2 cellular contexts compared by ENCODE assay signal in the genomic region with DNA sequence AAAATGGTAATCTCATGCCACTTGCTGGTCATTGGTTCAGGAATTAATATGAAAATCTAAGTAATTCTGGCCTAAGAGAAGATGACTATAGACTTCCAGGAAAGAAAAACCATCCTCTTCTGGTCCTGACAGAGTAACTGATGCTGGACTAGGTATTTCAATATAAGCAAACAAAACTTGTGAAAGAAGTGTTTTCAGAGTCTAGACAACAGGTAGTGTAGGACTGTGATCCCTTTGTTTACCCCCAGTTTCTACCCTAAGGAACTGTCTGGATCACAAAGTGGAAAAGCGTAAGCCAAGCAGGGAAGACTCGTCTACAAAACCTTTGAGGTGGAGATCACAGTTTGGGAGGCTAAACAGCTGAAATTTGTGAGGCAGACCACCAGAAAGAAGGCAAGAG.
A peak's percentile ranks its signal among the peaks of the same experiment; 100 is the strongest.
TF ChIP-seq lines count a peak whose summit lies in the region.

No MANE protein-coding gene starts in this region.

TF ChIP-seq in H1, 55 proteins besides CTCF, POLR2A, EP300 and RAD21:
- TF ChIP-seq SRF (IDR thresholded peaks at IDR 0.05; ENCODE audit: low read depth, low read length) = no peak
- no peak for TF ChIP-seq CHD2 (IDR thresholded peaks at IDR 0.05; ENCODE audit: low read length)
- no peak for TF ChIP-seq CHD1 (IDR thresholded peaks at IDR 0.05; ENCODE audit: low read depth, low read length)
- no peak for TF ChIP-seq SP4 (IDR thresholded peaks at IDR 0.05; ENCODE audit: low read length)
- no peak for TF ChIP-seq MAFK (IDR thresholded peaks at IDR 0.05; ENCODE audit: low read depth, low read length)
- TF ChIP-seq EGR1 (IDR thresholded peaks at IDR 0.05; ENCODE audit: borderline replicate concordance, low read depth, low read length) = no peak
- no peak for TF ChIP-seq NANOG (IDR thresholded peaks at IDR 0.05; ENCODE audit: insufficient read depth, low read depth, low read length, poor library complexity, severe bottlenecking)
- TF ChIP-seq SIRT6 (IDR thresholded peaks at IDR 0.05; ENCODE audit: low read length) = no peak
- no peak for TF ChIP-seq JUND (IDR thresholded peaks at IDR 0.05; ENCODE audit: low read length)
- TF ChIP-seq KDM1A (IDR thresholded peaks at IDR 0.05; ENCODE audit: borderline replicate concordance, low read length) = no peak
- no peak for TF ChIP-seq EZH2 (IDR thresholded peaks at IDR 0.05; ENCODE audit: low read depth, low read length, severe bottlenecking)
- TF ChIP-seq ZNF274 (IDR thresholded peaks at IDR 0.05; ENCODE audit: borderline replicate concordance, extremely low read depth, low read length) = no peak

TF ChIP-seq in HepG2, 621 proteins besides CTCF, POLR2A, EP300 and RAD21 (continues in another document):
- TF ChIP-seq DNMT3B (CRISPR knock-in tag; conservative IDR thresholded peaks at IDR 0.05) (no peak), HIVEP1 (CRISPR knock-in tag; IDR thresholded peaks at IDR 0.05) (no peak), KMT2B (CRISPR knock-in tag; IDR thresholded peaks at IDR 0.05) (no peak), SOX5 (CRISPR knock-in tag; IDR thresholded peaks at IDR 0.05; ENCODE audit: borderline replicate concordance) (peak; percentile 86), ZNF562 (CRISPR knock-in tag; IDR thresholded peaks at IDR 0.05; ENCODE audit: borderline replicate concordance) (no peak), MTA1 (CRISPR knock-in tag; IDR thresholded peaks at IDR 0.05; ENCODE audit: borderline replicate concordance) (no peak), ZNF326 (CRISPR knock-in tag; IDR thresholded peaks at IDR 0.05; ENCODE audit: borderline replicate concordance) (no peak), YEATS2 (CRISPR knock-in tag; IDR thresholded peaks at IDR 0.05; ENCODE audit: borderline replicate concordance) (0 out of 2 replicates have a peak, but pooled peaks have one; percentile 23), RFXANK (CRISPR knock-in tag; IDR thresholded peaks at IDR 0.05) (no peak), ZNF296 (CRISPR knock-in tag; conservative IDR thresholded peaks at IDR 0.05) (no peak), MAFG (CRISPR knock-in tag; IDR thresholded peaks at IDR 0.05) (no peak), ETV6 (CRISPR knock-in tag; conservative IDR thresholded peaks at IDR 0.05) (no peak), ISX (CRISPR knock-in tag; conservative IDR thresholded peaks at IDR 0.05) (no peak), KLF16 (CRISPR knock-in tag; IDR thresholded peaks at IDR 0.05) (peak in 1 of 2 experiments; percentile 55; a peak in 1 of 4 replicates), ZSCAN22 (CRISPR knock-in tag; IDR thresholded peaks at IDR 0.05) (no peak), KMT2A (CRISPR knock-in tag; IDR thresholded peaks at IDR 0.05) (no peak), SIN3A (IDR thresholded peaks at IDR 0.05; ENCODE audit: borderline replicate concordance, low read depth, low read length) (no peak), CBX1 (IDR thresholded peaks at IDR 0.05; ENCODE audit: low read depth) (no peak), HNRNPLL (IDR thresholded peaks at IDR 0.05; ENCODE audit: low read depth, low read length, poor library complexity, severe bottlenecking) (no peak), ZNF20 (CRISPR knock-in tag; IDR thresholded peaks at IDR 0.05) (no peak), ZNF839 (CRISPR knock-in tag; IDR thresholded peaks at IDR 0.05; ENCODE audit: borderline replicate concordance) (no peak), MED8 (CRISPR knock-in tag; IDR thresholded peaks at IDR 0.05; ENCODE audit: insufficient replicate concordance) (no peak), ZNF670 (CRISPR knock-in tag; IDR thresholded peaks at IDR 0.05; ENCODE audit: borderline replicate concordance) (no peak), ZNF605 (CRISPR knock-in tag; IDR thresholded peaks at IDR 0.05) (no peak), KLF15 (CRISPR knock-in tag; IDR thresholded peaks at IDR 0.05; ENCODE audit: borderline replicate concordance) (no peak), ZC3H4 (CRISPR knock-in tag; IDR thresholded peaks at IDR 0.05; ENCODE audit: borderline replicate concordance) (no peak), ZNF430 (CRISPR knock-in tag; IDR thresholded peaks at IDR 0.05) (no peak), SIX4 (CRISPR knock-in tag; IDR thresholded peaks at IDR 0.05) (no peak), HOXA5 (CRISPR knock-in tag; IDR thresholded peaks at IDR 0.05) (no peak), HMG20A (CRISPR knock-in tag; IDR thresholded peaks at IDR 0.05; ENCODE audit: borderline replicate concordance) (peak; percentile 73), SMC3 (IDR thresholded peaks at IDR 0.05; ENCODE audit: low read length) (no peak)
- TF ChIP-seq, protein P1, sequence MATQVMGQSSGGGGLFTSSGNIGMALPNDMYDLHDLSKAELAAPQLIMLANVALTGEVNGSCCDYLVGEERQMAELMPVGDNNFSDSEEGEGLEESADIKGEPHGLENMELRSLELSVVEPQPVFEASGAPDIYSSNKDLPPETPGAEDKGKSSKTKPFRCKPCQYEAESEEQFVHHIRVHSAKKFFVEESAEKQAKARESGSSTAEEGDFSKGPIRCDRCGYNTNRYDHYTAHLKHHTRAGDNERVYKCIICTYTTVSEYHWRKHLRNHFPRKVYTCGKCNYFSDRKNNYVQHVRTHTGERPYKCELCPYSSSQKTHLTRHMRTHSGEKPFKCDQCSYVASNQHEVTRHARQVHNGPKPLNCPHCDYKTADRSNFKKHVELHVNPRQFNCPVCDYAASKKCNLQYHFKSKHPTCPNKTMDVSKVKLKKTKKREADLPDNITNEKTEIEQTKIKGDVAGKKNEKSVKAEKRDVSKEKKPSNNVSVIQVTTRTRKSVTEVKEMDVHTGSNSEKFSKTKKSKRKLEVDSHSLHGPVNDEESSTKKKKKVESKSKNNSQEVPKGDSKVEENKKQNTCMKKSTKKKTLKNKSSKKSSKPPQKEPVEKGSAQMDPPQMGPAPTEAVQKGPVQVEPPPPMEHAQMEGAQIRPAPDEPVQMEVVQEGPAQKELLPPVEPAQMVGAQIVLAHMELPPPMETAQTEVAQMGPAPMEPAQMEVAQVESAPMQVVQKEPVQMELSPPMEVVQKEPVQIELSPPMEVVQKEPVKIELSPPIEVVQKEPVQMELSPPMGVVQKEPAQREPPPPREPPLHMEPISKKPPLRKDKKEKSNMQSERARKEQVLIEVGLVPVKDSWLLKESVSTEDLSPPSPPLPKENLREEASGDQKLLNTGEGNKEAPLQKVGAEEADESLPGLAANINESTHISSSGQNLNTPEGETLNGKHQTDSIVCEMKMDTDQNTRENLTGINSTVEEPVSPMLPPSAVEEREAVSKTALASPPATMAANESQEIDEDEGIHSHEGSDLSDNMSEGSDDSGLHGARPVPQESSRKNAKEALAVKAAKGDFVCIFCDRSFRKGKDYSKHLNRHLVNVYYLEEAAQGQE (IDR thresholded peaks at IDR 0.05; ENCODE audit: borderline replicate concordance in 1 of 2, low read depth in 1 of 2, low read length in 2 of 2) = no peak
- TF ChIP-seq, protein P2, sequence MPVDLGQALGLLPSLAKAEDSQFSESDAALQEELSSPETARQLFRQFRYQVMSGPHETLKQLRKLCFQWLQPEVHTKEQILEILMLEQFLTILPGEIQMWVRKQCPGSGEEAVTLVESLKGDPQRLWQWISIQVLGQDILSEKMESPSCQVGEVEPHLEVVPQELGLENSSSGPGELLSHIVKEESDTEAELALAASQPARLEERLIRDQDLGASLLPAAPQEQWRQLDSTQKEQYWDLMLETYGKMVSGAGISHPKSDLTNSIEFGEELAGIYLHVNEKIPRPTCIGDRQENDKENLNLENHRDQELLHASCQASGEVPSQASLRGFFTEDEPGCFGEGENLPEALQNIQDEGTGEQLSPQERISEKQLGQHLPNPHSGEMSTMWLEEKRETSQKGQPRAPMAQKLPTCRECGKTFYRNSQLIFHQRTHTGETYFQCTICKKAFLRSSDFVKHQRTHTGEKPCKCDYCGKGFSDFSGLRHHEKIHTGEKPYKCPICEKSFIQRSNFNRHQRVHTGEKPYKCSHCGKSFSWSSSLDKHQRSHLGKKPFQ (CRISPR knock-in tag; IDR thresholded peaks at IDR 0.05; ENCODE audit: insufficient replicate concordance) = no peak
- TF ChIP-seq, protein P3, sequence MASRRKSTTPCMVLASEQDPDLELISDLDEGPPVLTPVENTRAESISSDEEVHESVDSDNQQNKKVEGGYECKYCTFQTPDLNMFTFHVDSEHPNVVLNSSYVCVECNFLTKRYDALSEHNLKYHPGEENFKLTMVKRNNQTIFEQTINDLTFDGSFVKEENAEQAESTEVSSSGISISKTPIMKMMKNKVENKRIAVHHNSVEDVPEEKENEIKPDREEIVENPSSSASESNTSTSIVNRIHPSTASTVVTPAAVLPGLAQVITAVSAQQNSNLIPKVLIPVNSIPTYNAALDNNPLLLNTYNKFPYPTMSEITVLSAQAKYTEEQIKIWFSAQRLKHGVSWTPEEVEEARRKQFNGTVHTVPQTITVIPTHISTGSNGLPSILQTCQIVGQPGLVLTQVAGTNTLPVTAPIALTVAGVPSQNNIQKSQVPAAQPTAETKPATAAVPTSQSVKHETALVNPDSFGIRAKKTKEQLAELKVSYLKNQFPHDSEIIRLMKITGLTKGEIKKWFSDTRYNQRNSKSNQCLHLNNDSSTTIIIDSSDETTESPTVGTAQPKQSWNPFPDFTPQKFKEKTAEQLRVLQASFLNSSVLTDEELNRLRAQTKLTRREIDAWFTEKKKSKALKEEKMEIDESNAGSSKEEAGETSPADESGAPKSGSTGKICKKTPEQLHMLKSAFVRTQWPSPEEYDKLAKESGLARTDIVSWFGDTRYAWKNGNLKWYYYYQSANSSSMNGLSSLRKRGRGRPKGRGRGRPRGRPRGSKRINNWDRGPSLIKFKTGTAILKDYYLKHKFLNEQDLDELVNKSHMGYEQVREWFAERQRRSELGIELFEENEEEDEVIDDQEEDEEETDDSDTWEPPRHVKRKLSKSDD (CRISPR knock-in tag; IDR thresholded peaks at IDR 0.05; ENCODE audit: low read depth) = no peak
- TF ChIP-seq, protein P4, sequence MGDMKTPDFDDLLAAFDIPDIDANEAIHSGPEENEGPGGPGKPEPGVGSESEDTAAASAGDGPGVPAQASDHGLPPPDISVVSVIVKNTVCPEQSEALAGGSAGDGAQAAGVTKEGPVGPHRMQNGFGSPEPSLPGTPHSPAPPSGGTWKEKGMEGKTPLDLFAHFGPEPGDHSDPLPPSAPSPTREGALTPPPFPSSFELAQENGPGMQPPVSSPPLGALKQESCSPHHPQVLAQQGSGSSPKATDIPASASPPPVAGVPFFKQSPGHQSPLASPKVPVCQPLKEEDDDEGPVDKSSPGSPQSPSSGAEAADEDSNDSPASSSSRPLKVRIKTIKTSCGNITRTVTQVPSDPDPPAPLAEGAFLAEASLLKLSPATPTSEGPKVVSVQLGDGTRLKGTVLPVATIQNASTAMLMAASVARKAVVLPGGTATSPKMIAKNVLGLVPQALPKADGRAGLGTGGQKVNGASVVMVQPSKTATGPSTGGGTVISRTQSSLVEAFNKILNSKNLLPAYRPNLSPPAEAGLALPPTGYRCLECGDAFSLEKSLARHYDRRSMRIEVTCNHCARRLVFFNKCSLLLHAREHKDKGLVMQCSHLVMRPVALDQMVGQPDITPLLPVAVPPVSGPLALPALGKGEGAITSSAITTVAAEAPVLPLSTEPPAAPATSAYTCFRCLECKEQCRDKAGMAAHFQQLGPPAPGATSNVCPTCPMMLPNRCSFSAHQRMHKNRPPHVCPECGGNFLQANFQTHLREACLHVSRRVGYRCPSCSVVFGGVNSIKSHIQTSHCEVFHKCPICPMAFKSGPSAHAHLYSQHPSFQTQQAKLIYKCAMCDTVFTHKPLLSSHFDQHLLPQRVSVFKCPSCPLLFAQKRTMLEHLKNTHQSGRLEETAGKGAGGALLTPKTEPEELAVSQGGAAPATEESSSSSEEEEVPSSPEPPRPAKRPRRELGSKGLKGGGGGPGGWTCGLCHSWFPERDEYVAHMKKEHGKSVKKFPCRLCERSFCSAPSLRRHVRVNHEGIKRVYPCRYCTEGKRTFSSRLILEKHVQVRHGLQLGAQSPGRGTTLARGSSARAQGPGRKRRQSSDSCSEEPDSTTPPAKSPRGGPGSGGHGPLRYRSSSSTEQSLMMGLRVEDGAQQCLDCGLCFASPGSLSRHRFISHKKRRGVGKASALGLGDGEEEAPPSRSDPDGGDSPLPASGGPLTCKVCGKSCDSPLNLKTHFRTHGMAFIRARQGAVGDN (CRISPR knock-in tag; IDR thresholded peaks at IDR 0.05) = no peak
- TF ChIP-seq, protein P5, sequence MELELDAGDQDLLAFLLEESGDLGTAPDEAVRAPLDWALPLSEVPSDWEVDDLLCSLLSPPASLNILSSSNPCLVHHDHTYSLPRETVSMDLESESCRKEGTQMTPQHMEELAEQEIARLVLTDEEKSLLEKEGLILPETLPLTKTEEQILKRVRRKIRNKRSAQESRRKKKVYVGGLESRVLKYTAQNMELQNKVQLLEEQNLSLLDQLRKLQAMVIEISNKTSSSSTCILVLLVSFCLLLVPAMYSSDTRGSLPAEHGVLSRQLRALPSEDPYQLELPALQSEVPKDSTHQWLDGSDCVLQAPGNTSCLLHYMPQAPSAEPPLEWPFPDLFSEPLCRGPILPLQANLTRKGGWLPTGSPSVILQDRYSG (CRISPR knock-in tag; IDR thresholded peaks at IDR 0.05) = no peak
- TF ChIP-seq, protein P6, sequence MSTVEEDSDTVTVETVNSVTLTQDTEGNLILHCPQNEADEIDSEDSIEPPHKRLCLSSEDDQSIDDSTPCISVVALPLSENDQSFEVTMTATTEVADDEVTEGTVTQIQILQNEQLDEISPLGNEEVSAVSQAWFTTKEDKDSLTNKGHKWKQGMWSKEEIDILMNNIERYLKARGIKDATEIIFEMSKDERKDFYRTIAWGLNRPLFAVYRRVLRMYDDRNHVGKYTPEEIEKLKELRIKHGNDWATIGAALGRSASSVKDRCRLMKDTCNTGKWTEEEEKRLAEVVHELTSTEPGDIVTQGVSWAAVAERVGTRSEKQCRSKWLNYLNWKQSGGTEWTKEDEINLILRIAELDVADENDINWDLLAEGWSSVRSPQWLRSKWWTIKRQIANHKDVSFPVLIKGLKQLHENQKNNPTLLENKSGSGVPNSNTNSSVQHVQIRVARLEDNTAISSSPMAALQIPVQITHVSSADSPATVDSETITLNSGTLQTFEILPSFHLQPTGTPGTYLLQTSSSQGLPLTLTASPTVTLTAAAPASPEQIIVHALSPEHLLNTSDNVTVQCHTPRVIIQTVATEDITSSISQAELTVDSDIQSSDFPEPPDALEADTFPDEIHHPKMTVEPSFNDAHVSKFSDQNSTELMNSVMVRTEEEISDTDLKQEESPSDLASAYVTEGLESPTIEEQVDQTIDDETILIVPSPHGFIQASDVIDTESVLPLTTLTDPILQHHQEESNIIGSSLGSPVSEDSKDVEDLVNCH (CRISPR knock-in tag; IDR thresholded peaks at IDR 0.05) = no peak
- TF ChIP-seq, protein P7, sequence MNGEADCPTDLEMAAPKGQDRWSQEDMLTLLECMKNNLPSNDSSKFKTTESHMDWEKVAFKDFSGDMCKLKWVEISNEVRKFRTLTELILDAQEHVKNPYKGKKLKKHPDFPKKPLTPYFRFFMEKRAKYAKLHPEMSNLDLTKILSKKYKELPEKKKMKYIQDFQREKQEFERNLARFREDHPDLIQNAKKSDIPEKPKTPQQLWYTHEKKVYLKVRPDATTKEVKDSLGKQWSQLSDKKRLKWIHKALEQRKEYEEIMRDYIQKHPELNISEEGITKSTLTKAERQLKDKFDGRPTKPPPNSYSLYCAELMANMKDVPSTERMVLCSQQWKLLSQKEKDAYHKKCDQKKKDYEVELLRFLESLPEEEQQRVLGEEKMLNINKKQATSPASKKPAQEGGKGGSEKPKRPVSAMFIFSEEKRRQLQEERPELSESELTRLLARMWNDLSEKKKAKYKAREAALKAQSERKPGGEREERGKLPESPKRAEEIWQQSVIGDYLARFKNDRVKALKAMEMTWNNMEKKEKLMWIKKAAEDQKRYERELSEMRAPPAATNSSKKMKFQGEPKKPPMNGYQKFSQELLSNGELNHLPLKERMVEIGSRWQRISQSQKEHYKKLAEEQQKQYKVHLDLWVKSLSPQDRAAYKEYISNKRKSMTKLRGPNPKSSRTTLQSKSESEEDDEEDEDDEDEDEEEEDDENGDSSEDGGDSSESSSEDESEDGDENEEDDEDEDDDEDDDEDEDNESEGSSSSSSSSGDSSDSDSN (CRISPR knock-in tag; IDR thresholded peaks at IDR 0.05) = no peak
